12 cellular contexts compared by ENCODE assay signal in genomic region chr11:86219291-86220193, GRCh38. TPM values are rescaled to one million over a fixed set of nuclear protein-coding genes. Genes with fewer than 3 reads are reported as not detected.
DNase-seq lines count a peak whose midpoint lies in the region; ATAC-seq, FAIRE-seq and TF ChIP-seq lines count a peak whose summit lies in the region.
"Had no signal": no experiment of that assay in that cellular context is flagged by ENCODE, and none has a peak within 500 bp of the region (broad histone marks: within the 10 kb centered on the region; RNA-seq: fewer than 3 reads in every experiment).

No MANE protein-coding gene starts in this region.

- TF ChIP-seq EP300 in tibial nerve (IDR thresholded peaks at IDR 0.05), result no peak

- no peak overlapping the region for H3K27ac ChIP-seq in tibial nerve

- no peak for TF ChIP-seq CTCF in omental fat pad (IDR thresholded peaks at IDR 0.05)
- no peak for TF ChIP-seq CTCF in tibial nerve (IDR thresholded peaks at IDR 0.05)

- H3K27me3 Mint-ChIP-seq in T-helper 17 cell, result peaks cover 16% of the 10 kb centered on the region

- DNase-seq in GM12892 (ENCODE audit: insufficient read length) (no peak), T-helper 17 cell (no peak), NCI-H187 (lab: John Stamatoyannopoulos, UW) (no peak), omental fat pad (ENCODE audit: low spot score) (no peak), tibial nerve (ENCODE audit: low spot score in 2 of 2) (no peak), NCI-H1092 treated with DMSO at 0.1 percent for 48 hours (lab: John Stamatoyannopoulos, UW) (no peak)
- DNase-seq: DMS153; NK-92 treated with Interleukin-12 subunit alpha and Interleukin-12 subunit beta, amount 100 ng/mL, for 24 hours; right cardiac atrium had no signal

- H3K9me3 ChIP-seq in T-helper 17 cell (ENCODE audit: control insufficient read depth, low read length, poor library complexity, severe bottlenecking), result no peaks in the 10 kb centered on the region
- H3K9me3 ChIP-seq in tibial nerve, result no peaks in the 10 kb centered on the region

- H3K36me3 ChIP-seq in tibial nerve, result no peaks in the 10 kb centered on the region

- H3K27ac Mint-ChIP-seq in T-helper 17 cell, result no peak overlapping the region

- H3K4me3 ChIP-seq in tibial nerve, result no peak overlapping the region

- H3K4me1 ChIP-seq in tibial nerve, result peaks cover 0 to 12% (median 9%) of the 10 kb centered on the region in 4 donors

- TF ChIP-seq POLR2A in GM12892 (IDR thresholded peaks at IDR 0.05; ENCODE audit: low read depth, low read length) (no peak), tibial nerve (IDR thresholded peaks at IDR 0.05) (no peak)

- H3K27me3 ChIP-seq in tibial nerve, result no peaks in the 10 kb centered on the region

- ATAC-seq in GM19395 (IDR thresholded peaks at IDR 0.05; ENCODE audit: unreplicated experiment) (peak; percentile 78), HG02981 (IDR thresholded peaks at IDR 0.05; ENCODE audit: unreplicated experiment) (peak; percentile 74), T-helper 17 cell (peak; percentile 48), omental fat pad (ENCODE audit: low FRiP score) (no peak)

- H3K4me3 Mint-ChIP-seq in T-helper 17 cell, result no peak overlapping the region

- WGBS in tibial nerve, 2 donors, result 92% methylated on average over 7 of the region's 7 CpGs

- H3K4me1 Mint-ChIP-seq in T-helper 17 cell, result peaks cover 16% of the 10 kb centered on the region

- H3K36me3 Mint-ChIP-seq in T-helper 17 cell (ENCODE audit: low read depth), result no peaks in the 10 kb centered on the region

- FAIRE-seq in GM12892 (lab: Jason Lieb, UNC), result peak; percentile 96
- FAIRE-seq: islet of Langerhans had no signal

RNA-seq across cellular contexts. Expression of gene EED, which starts 25.0 kb away (rescaled TPM):
- polyA plus RNA-seq in GM12892 (2012; ENCODE audit: missing spikeins), result 66.7 TPM
- total RNA-seq in T-helper 17 cell, result 10 to 100 TPM; 48.7 to 50.7 TPM
- total RNA-seq in omental fat pad, result 10 to 100 TPM; 13.2 to 29.6 (median 18.9) TPM
- total RNA-seq in tibial nerve, result 10 to 100 TPM; 13.3 to 18.4 (median 16.7) TPM
